In genomic region chr16:649646-650045, GRCh38 we compare ENCODE assay signal across 8 cellular contexts. TPM values are rescaled to one million over a fixed set of nuclear protein-coding genes. Genes with fewer than 3 reads are reported as not detected.
DNase-seq lines count a peak whose midpoint lies in the region; ATAC-seq lines count a peak whose summit lies in the region.

No MANE protein-coding gene starts in this region.

- DNase-seq in NOMO-1 treated with DMSO at 0.1 percent for 48 hours (lab: John Stamatoyannopoulos, UW; ENCODE audit: unreplicated experiment) (peak; percentile 10), NOMO-1 treated with dmso at 0.1 percent for 144 hours (lab: John Stamatoyannopoulos, UW; ENCODE audit: unreplicated experiment) (no peak), SKM-1 (lab: John Stamatoyannopoulos, UW; ENCODE audit: unreplicated experiment) (no peak), cerebellar cortex (ENCODE audit: low spot score) (no peak)
- DNase-seq in activated T-cell treated with anti-CD3 and anti-CD28 coated beads, Interleukin-2, amount 50 U/mL, for 72 hours: peak in 1 of 2 donors; percentile 25

- no peaks in the 10 kb centered on the region for H3K27me3 Mint-ChIP-seq in activated T-cell treated with anti-CD3 and anti-CD28 coated beads, Interleukin-2, amount 50 U/mL, for 72 hours (ENCODE audit: low read depth)

- H3K36me3 Mint-ChIP-seq in activated T-cell treated with anti-CD3 and anti-CD28 coated beads, Interleukin-2, amount 50 U/mL, for 72 hours (ENCODE audit: insufficient read depth in 2 of 2): no peaks in the 10 kb centered on the region

- H3K4me3 Mint-ChIP-seq in activated T-cell treated with anti-CD3 and anti-CD28 coated beads, Interleukin-2, amount 50 U/mL, for 72 hours: peak overlapping the region; percentile 78 to 84

- H3K4me1 ChIP-seq in subcutaneous abdominal adipose tissue (ENCODE audit: control insufficient read depth in 5 of 5, insufficient read depth in 5 of 5, low read length in 5 of 5): peaks cover 0 to 52% (median 44%) of the 10 kb centered on the region in 5 donors

- H3K9ac ChIP-seq in subcutaneous abdominal adipose tissue (ENCODE audit: low read length in 5 of 5): peak overlapping the region in 4 of 5 donors; percentile 53 to 78 (median 69)

- peaks cover 0 to 10% (median 9%) of the 10 kb centered on the region in 5 donors for H3K36me3 ChIP-seq in subcutaneous abdominal adipose tissue (ENCODE audit: control insufficient read depth in 5 of 5, insufficient read depth in 5 of 5, low read length in 5 of 5)

- no peak overlapping the region for H3K27ac ChIP-seq in subcutaneous abdominal adipose tissue (ENCODE audit: low read depth, low read length)

- no peaks in the 10 kb centered on the region for H3K9me3 Mint-ChIP-seq in activated T-cell treated with anti-CD3 and anti-CD28 coated beads, Interleukin-2, amount 50 U/mL, for 72 hours

- H3K27ac Mint-ChIP-seq in activated T-cell treated with anti-CD3 and anti-CD28 coated beads, Interleukin-2, amount 50 U/mL, for 72 hours: no peak overlapping the region

- H3K9me3 ChIP-seq in iPS-18c (ENCODE audit: control insufficient read depth, insufficient read depth, low read length) (no peaks in the 10 kb centered on the region), subcutaneous abdominal adipose tissue (ENCODE audit: control insufficient read depth in 5 of 5, low read length in 5 of 5) (no peaks in the 10 kb centered on the region)

- ATAC-seq in HG03280 (IDR thresholded peaks at IDR 0.05; ENCODE audit: unreplicated experiment): peak; percentile 16
- peak; percentile 26 for ATAC-seq in activated T-cell treated with anti-CD3 and anti-CD28 coated beads, Interleukin-2, amount 50 U/mL, for 72 hours (replicated peaks in 1 of 2)

- H3K27me3 ChIP-seq in subcutaneous abdominal adipose tissue (ENCODE audit: control insufficient read depth in 5 of 5, insufficient read depth in 4 of 5, low read length in 5 of 5): no peaks in the 10 kb centered on the region

- peaks cover 6% of the 10 kb centered on the region for H3K4me1 Mint-ChIP-seq in activated T-cell treated with anti-CD3 and anti-CD28 coated beads, Interleukin-2, amount 50 U/mL, for 72 hours (ENCODE audit: low read depth)

- H3K4me3 ChIP-seq in iPS-18c (ENCODE audit: insufficient read depth, low read depth, low read length) (peak overlapping the region; percentile 73), subcutaneous abdominal adipose tissue (ENCODE audit: low read depth in 1 of 5, low read length in 5 of 5) (peak overlapping the region in 4 of 5 donors; percentile 67 to 74 (median 70))

RNA-seq across cellular contexts. Expression of gene WDR90, which starts 0.5 kb away (rescaled TPM):
- total RNA-seq in activated T-cell treated with anti-CD3 and anti-CD28 coated beads, Interleukin-2, amount 50 U/mL, for 72 hours: 10 to 100 TPM; 40.3 to 47.7 TPM

RNA-seq across cellular contexts. Expression of gene MCRIP2, which starts 8.0 kb away (rescaled TPM):
- total RNA-seq in activated T-cell treated with anti-CD3 and anti-CD28 coated beads, Interleukin-2, amount 50 U/mL, for 72 hours: 10 to 100 TPM; 27.9 to 34.4 TPM

RNA-seq across cellular contexts. Expression of gene METTL26, which starts 13.5 kb away (rescaled TPM):
- 10 to 100 TPM; 55.4 to 57.4 TPM for total RNA-seq in activated T-cell treated with anti-CD3 and anti-CD28 coated beads, Interleukin-2, amount 50 U/mL, for 72 hours

RNA-seq across cellular contexts. Expression of gene RHOT2, which starts 18.3 kb away (rescaled TPM):
- 100 to 1,000 TPM; 110 to 115 TPM for total RNA-seq in activated T-cell treated with anti-CD3 and anti-CD28 coated beads, Interleukin-2, amount 50 U/mL, for 72 hours

RNA-seq across cellular contexts. Expression of gene WFIKKN1, which starts 18.9 kb away (rescaled TPM):
- total RNA-seq in activated T-cell treated with anti-CD3 and anti-CD28 coated beads, Interleukin-2, amount 50 U/mL, for 72 hours: under 1 TPM; 0.49 to 0.72 TPM
